In genomic region chr10:102775973-102776669, GRCh38 we compare ENCODE assay signal across 9 cellular contexts. TPM values are rescaled to one million over a fixed set of nuclear protein-coding genes. Genes with fewer than 3 reads are reported as not detected.
DNase-seq lines count a peak whose midpoint lies in the region; ATAC-seq lines count a peak whose summit lies in the region.
"Had no signal": no experiment of that assay in that cellular context is flagged by ENCODE, and none has a peak within 500 bp of the region (broad histone marks: within the 10 kb centered on the region; RNA-seq: fewer than 3 reads in every experiment).

No MANE protein-coding gene starts in this region.

- peaks cover 42% of the 10 kb centered on the region for H3K4me1 Mint-ChIP-seq in T-helper 1 cell treated with Interleukin-12 subunit alpha and Interleukin-12 subunit beta and Interleukin-4 antibody, amounts not matched to agents 30 μg/mL and 1 μg/mL, for 36 hours (ENCODE audit: low read depth)

- peak overlapping the region; percentile 56 for H2AFZ ChIP-seq in trophoblast cell (ENCODE audit: insufficient read depth, low read length, poor library complexity)

- peak overlapping the region; percentile 12 for H3K4me3 Mint-ChIP-seq in T-helper 1 cell treated with Interleukin-12 subunit alpha and Interleukin-12 subunit beta and Interleukin-4 antibody, amounts not matched to agents 30 μg/mL and 1 μg/mL, for 36 hours

- H4K91ac ChIP-seq in trophoblast cell (ENCODE audit: low read depth, low read length) = peak overlapping the region; percentile 96

- peaks cover 40 to 59% of the 10 kb centered on the region in 2 experiments for H3K4me1 ChIP-seq in trophoblast cell (ENCODE audit: control insufficient read depth in 1 of 2, insufficient read depth in 2 of 2, low read length in 2 of 2)

- no peaks in the 10 kb centered on the region for H3K27me3 Mint-ChIP-seq in T-helper 1 cell treated with Interleukin-12 subunit alpha and Interleukin-12 subunit beta and Interleukin-4 antibody, amounts not matched to agents 30 μg/mL and 1 μg/mL, for 36 hours (ENCODE audit: low read depth)

- H3K9ac ChIP-seq in trophoblast cell (ENCODE audit: low read length) = peak overlapping the region; percentile 71

- H3K27ac ChIP-seq in adipose tissue (ENCODE audit: low read depth, low read length) (peak overlapping the region; percentile 78), trophoblast cell (ENCODE audit: low read depth, low read length) (peak overlapping the region; percentile 100)
- H3K27ac ChIP-seq: A549 had no signal

- H3K14ac ChIP-seq in trophoblast cell (ENCODE audit: low read length) = peak overlapping the region; percentile 94

- H3K4me2 ChIP-seq in trophoblast cell (ENCODE audit: low read length) = peak overlapping the region; percentile 53
- H3K4me2 ChIP-seq: A549 had no signal

- peak overlapping the region; percentile 91 for H2BK12ac ChIP-seq in trophoblast cell (ENCODE audit: low read length)

- no peak overlapping the region for H3K23ac ChIP-seq in trophoblast cell (ENCODE audit: low read length)

- H3K18ac ChIP-seq in trophoblast cell (ENCODE audit: low read length) = peak overlapping the region; percentile 86

- H3K36me3 ChIP-seq in trophoblast cell (ENCODE audit: control insufficient read depth in 1 of 2, insufficient read depth in 2 of 2, low read length in 2 of 2) = peaks cover 0 to 5% of the 10 kb centered on the region in 2 experiments

- H2BK5ac ChIP-seq in trophoblast cell (ENCODE audit: low read depth, low read length, poor library complexity) = peak overlapping the region; percentile 97

- peaks cover 3% of the 10 kb centered on the region for H3K9me3 ChIP-seq in trophoblast cell (ENCODE audit: insufficient read depth, low read depth, low read length)
- H3K9me3 ChIP-seq: A549 had no signal

- peak overlapping the region; percentile 47 for H3K4me3 ChIP-seq in trophoblast cell (ENCODE audit: low read depth, low read length)
- H3K4me3 ChIP-seq: A549 had no signal

- ATAC-seq in left ventricle myocardium superior = peak; percentile 83
- ATAC-seq in GM19467 (IDR thresholded peaks at IDR 0.05; ENCODE audit: unreplicated experiment) = no peak

- H3K27ac Mint-ChIP-seq in T-helper 1 cell treated with Interleukin-12 subunit alpha and Interleukin-12 subunit beta and Interleukin-4 antibody, amounts not matched to agents 30 μg/mL and 1 μg/mL, for 36 hours = peak overlapping the region; percentile 26

- peak overlapping the region; percentile 68 for H3K4ac ChIP-seq in trophoblast cell (ENCODE audit: low read depth, low read length)

- intact Hi-C loops in left ventricle myocardium superior (cut with micrococcal nuclease) = no loop called here

- peak overlapping the region; percentile 88 for H2BK120ac ChIP-seq in trophoblast cell (ENCODE audit: insufficient read depth, low read length, poor library complexity)

- DNase-seq in T-helper 1 cell (no peak), left ventricle myocardium superior (peak; percentile 85), trophoblast cell (peak; percentile 32 to 46), NCI-H446 treated with DMSO at 0.1 percent for 48 hours (lab: John Stamatoyannopoulos, UW) (no peak), NCI-H446 (lab: John Stamatoyannopoulos, UW) (no peak)

- no peaks in the 10 kb centered on the region for H3K27me3 ChIP-seq in trophoblast cell (ENCODE audit: insufficient read depth, low read length)

- H3K79me2 ChIP-seq in trophoblast cell (ENCODE audit: control insufficient read depth, insufficient read depth, low read length, poor library complexity) = peaks cover 29% of the 10 kb centered on the region

- peak overlapping the region; percentile 84 for H2AK5ac ChIP-seq in trophoblast cell (ENCODE audit: low read length)

- peak overlapping the region; percentile 86 for H4K8ac ChIP-seq in trophoblast cell (ENCODE audit: low read depth, low read length)

- peaks cover 15% of the 10 kb centered on the region for H3K36me3 Mint-ChIP-seq in T-helper 1 cell treated with Interleukin-12 subunit alpha and Interleukin-12 subunit beta and Interleukin-4 antibody, amounts not matched to agents 30 μg/mL and 1 μg/mL, for 36 hours (ENCODE audit: low read depth)

- H3K79me1 ChIP-seq in trophoblast cell (ENCODE audit: low read length) = peaks cover 58% of the 10 kb centered on the region

- WGBS in adipose tissue, 3 donors = 9 to 12% (median 12%) methylated on average over 17 of the region's 17 CpGs
- WGBS in trophoblast cell (ENCODE audit: extremely low coverage, insufficient coverage, insufficient read length) = no CpG with 5 or more reads among the region's 17 CpGs

- H3K9me3 Mint-ChIP-seq in T-helper 1 cell treated with Interleukin-12 subunit alpha and Interleukin-12 subunit beta and Interleukin-4 antibody, amounts not matched to agents 30 μg/mL and 1 μg/mL, for 36 hours = no peaks in the 10 kb centered on the region

- H4K12ac ChIP-seq in trophoblast cell (ENCODE audit: low read depth, low read length) = peak overlapping the region; percentile 75

RNA-seq across cellular contexts. Expression of gene WBP1L, which starts 32.4 kb away (rescaled TPM):
- 10 to 100 TPM; 13.4 to 64.1 (median 36.3) TPM for polyA plus RNA-seq in adipose tissue
- total RNA-seq in left ventricle myocardium superior = 22.4 TPM
- 65.4 and 67.3 TPM in 2 replicates for polyA plus RNA-seq in trophoblast cell (2013)

Comparison
In these comparisons a context has a peak if more than half of its experiments do, and no peak if none do; other contexts are left out.
1. DNase-seq: peak in left ventricle myocardium superior (single experiment) and trophoblast cell (2 of 2); none in T-helper 1 cell (0 of 5), NCI-H446 treated with DMSO at 0.1 percent for 48 hours (single experiment) and NCI-H446 (0 of 2).